ENCODE assay signal across 16 cellular contexts in genomic region chr9:18238254-18238653, GRCh38.
DNase-seq lines count a peak whose midpoint lies in the region; ATAC-seq and TF ChIP-seq lines count a peak whose summit lies in the region.
"Had no signal": no experiment of that assay in that cellular context is flagged by ENCODE, and none has a peak within 500 bp of the region (broad histone marks: within the 10 kb centered on the region; RNA-seq: fewer than 3 reads in every experiment).

No MANE protein-coding gene starts in this region.

- no peak overlapping the region for H2BK120ac ChIP-seq in IMR-90 (ENCODE audit: low read depth, low read length)

- H4K20me1 ChIP-seq in IMR-90 (ENCODE audit: insufficient read depth, low read length) (no peaks in the 10 kb centered on the region), mammary epithelial cell (ENCODE audit: insufficient read depth, low read length) (no peaks in the 10 kb centered on the region)

- peaks cover 3% of the 10 kb centered on the region for H3K9me1 ChIP-seq in IMR-90 (ENCODE audit: insufficient read depth, low read length)

- intact Hi-C loops in IMR-90 (cut with micrococcal nuclease), result no loop called here
- intact Hi-C loops in mammary epithelial cell (cut with micrococcal nuclease), result no loop called here
- intact Hi-C loops in body of pancreas (cut with DNase I), result no loop called here

- no CpG with 5 or more reads among the region's 2 CpGs for WGBS in IMR-90 (ENCODE audit: extremely low coverage in 2 of 2, insufficient read length in 1 of 2), 2 experiments
- 0% methylated on average over 2 of the region's 2 CpGs for WGBS in mammary epithelial cell (ENCODE audit: low coverage, missing lambda C conversion rate)
- WGBS in body of pancreas, 2 donors, result 49 to 52% methylated on average over 2 of the region's 2 CpGs

- H3K36me3 Mint-ChIP-seq in T-helper 2 cell treated with Interferon-gamma antibody and Interleukin-4, amounts not matched to agents 5 μg/mL and 100 μg/mL, for 36 hours (ENCODE audit: low read depth), result no peaks in the 10 kb centered on the region
- H3K36me3 Mint-ChIP-seq: CD4-positive, CD25-positive, alpha-beta regulatory T cell had no signal

- no peak overlapping the region for H3K18ac ChIP-seq in IMR-90 (ENCODE audit: low read depth, low read length)

- no peaks in the 10 kb centered on the region for H3K27me3 Mint-ChIP-seq in T-helper 2 cell treated with Interferon-gamma antibody and Interleukin-4, amounts not matched to agents 5 μg/mL and 100 μg/mL, for 36 hours (ENCODE audit: low read depth)

- BruUV-seq in IMR-90 (replicated peaks; lab: Mats Ljungman, UMichigan) (no TSS peak), mammary epithelial cell (replicated peaks; lab: Mats Ljungman, UMichigan) (no TSS peak)

- H2AK5ac ChIP-seq in IMR-90 (ENCODE audit: low read depth, low read length), result no peak overlapping the region

- TF ChIP-seq RAD21 in IMR-90 (IDR thresholded peaks at IDR 0.05; ENCODE audit: low read length), result no peak

- 0 out of 4 replicates have a peak overlapping the region, but pooled peaks of 1 of the 2 experiments have one; percentile 2 for H4K8ac ChIP-seq in IMR-90 (ENCODE audit: low read depth in 2 of 2, low read length in 2 of 2)

- no peak overlapping the region for H4K5ac ChIP-seq in IMR-90 (ENCODE audit: low read depth, low read length)

- no peak overlapping the region for H2BK20ac ChIP-seq in IMR-90 (ENCODE audit: low read depth, low read length)

- DNase-seq in AG08396 (ENCODE audit: low spot score), result peak; percentile 27
- DNase-seq in IMR-90, result peak; percentile 71
- peak; percentile 78 for DNase-seq in mammary epithelial cell
- DNase-seq in kidney glomerular epithelial cell (lab: John Stamatoyannopoulos, UW), result peak; percentile 66
- DNase-seq in body of pancreas, result no peak
- no peak for DNase-seq in T-helper 2 cell treated with Interferon-gamma antibody and Interleukin-4, amounts not matched to agents 5 μg/mL and 100 μg/mL, for 36 hours (ENCODE audit: low spot score)
- no peak for DNase-seq in LoVo (ENCODE audit: low spot score)
- no peak for DNase-seq in epidermal melanocyte (ENCODE audit: insufficient read length, low spot score)
- DNase-seq: activated CD4-positive, alpha-beta T cell treated with anti-CD3 and anti-CD28 coated beads for 48 hours; CD4-positive, CD25-positive, alpha-beta regulatory T cell; effector CD8-positive, alpha-beta T cell; H9; immature natural killer cell; MM.1S; NCI-H446; SJCRH30 had no signal

- H3K79me2 ChIP-seq in mammary epithelial cell (ENCODE audit: insufficient read depth, low read length), result no peaks in the 10 kb centered on the region

- H3K4ac ChIP-seq in IMR-90 (ENCODE audit: low read depth, low read length), result no peak overlapping the region

- H3K56ac ChIP-seq in IMR-90 (ENCODE audit: extremely low read depth, insufficient read depth, low read length), result no peak overlapping the region

- ATAC-seq in IMR-90 (ENCODE audit: low read depth) (peak; percentile 92), body of pancreas (no peak)

- H3K4me1 ChIP-seq in IMR-90 (ENCODE audit: control insufficient read depth, insufficient read depth, low read length) (no peaks in the 10 kb centered on the region), mammary epithelial cell (ENCODE audit: insufficient read depth, low read length) (peaks cover 26% of the 10 kb centered on the region), body of pancreas (no peaks in the 10 kb centered on the region)

- H2AK9ac ChIP-seq in IMR-90 (replicated peaks; ENCODE audit: low read depth, low read length, poor library complexity), result no peak overlapping the region

- H3K9me3 ChIP-seq in IMR-90 (ENCODE audit: control insufficient read depth, insufficient read depth, low read length), result peaks cover 2% of the 10 kb centered on the region; the same call in 1 of the 2 replicates
- H3K9me3 ChIP-seq in mammary epithelial cell (replicated peaks; ENCODE audit: insufficient read depth, low read length), result no peaks in the 10 kb centered on the region
- no peaks in the 10 kb centered on the region for H3K9me3 ChIP-seq in body of pancreas
- H3K9me3 ChIP-seq: SJCRH30 had no signal

- dilution Hi-C loops in IMR-90 (cut with HindIII; ENCODE audit: low sequenced_read_pairs, unreplicated experiment) (no loop called here), mammary epithelial cell (cut with HindIII; ENCODE audit: low sequenced_read_pairs) (no loop called here)

- H3K36me3 ChIP-seq in IMR-90 (ENCODE audit: control insufficient read depth, insufficient read depth, low read length) (no peaks in the 10 kb centered on the region), mammary epithelial cell (ENCODE audit: insufficient read depth, low read length) (no peaks in the 10 kb centered on the region), body of pancreas (replicated peaks in 1 of 2; ENCODE audit: insufficient read depth in 1 of 2, low read depth in 2 of 2) (no peaks in the 10 kb centered on the region)
- H3K36me3 ChIP-seq: SJCRH30 had no signal

- no peaks in the 10 kb centered on the region for H3K79me1 ChIP-seq in IMR-90 (ENCODE audit: low read depth in 1 of 2, low read length in 2 of 2)

- H3K14ac ChIP-seq in IMR-90 (replicated peaks; ENCODE audit: low read depth, low read length), result no peak overlapping the region

- POLR2A ChIA-PET in IMR-90 (lab: Charles Lee; ENCODE audit: unreplicated experiment), result no interaction called here

- no peak overlapping the region for H3K4me3 Mint-ChIP-seq in T-helper 2 cell treated with Interferon-gamma antibody and Interleukin-4, amounts not matched to agents 5 μg/mL and 100 μg/mL, for 36 hours
- H3K4me3 Mint-ChIP-seq: CD4-positive, CD25-positive, alpha-beta regulatory T cell; H9; immature natural killer cell had no signal

- no peak overlapping the region for H3K27ac Mint-ChIP-seq in T-helper 2 cell treated with Interferon-gamma antibody and Interleukin-4, amounts not matched to agents 5 μg/mL and 100 μg/mL, for 36 hours
- H3K27ac Mint-ChIP-seq: CD4-positive, CD25-positive, alpha-beta regulatory T cell; H9; immature natural killer cell had no signal

- in situ Hi-C loops in IMR-90 (cut with MboI; ENCODE audit: low sequenced_read_pairs), result no loop called here
- in situ Hi-C loops in mammary epithelial cell (cut with MboI; ENCODE audit: low sequenced_read_pairs in 2 of 2), result loop anchor here (25.0 kb wide), 2 partner anchors 424 to 774 kb away; no protein-coding TSS in a partner anchor

- H3K4me3 ChIP-seq in IMR-90 (ENCODE audit: insufficient read depth, low read depth, low read length) (no peak overlapping the region), mammary epithelial cell (replicated peaks in 1 of 3; ENCODE audit: insufficient read depth in 1 of 3, low read depth in 2 of 3, low read length in 3 of 3) (no peak overlapping the region), body of pancreas (no peak overlapping the region)
- H3K4me3 ChIP-seq: SJCRH30 had no signal

- TF ChIP-seq CTCF in IMR-90 (conservative IDR thresholded peaks at IDR 0.05; ENCODE audit: low read depth, low read length), result no peak
- no peak for TF ChIP-seq CTCF in mammary epithelial cell (conservative IDR thresholded peaks at IDR 0.05 in 1 of 2, IDR thresholded peaks at IDR 0.05 in 1 of 2; ENCODE audit: extremely low read depth in 1 of 2, insufficient read depth in 1 of 2, low read depth in 1 of 2, low read length in 2 of 2)
- TF ChIP-seq CTCF in body of pancreas (IDR thresholded peaks at IDR 0.05), result no peak

- no peak overlapping the region for H4K91ac ChIP-seq in IMR-90 (ENCODE audit: insufficient read depth, low read depth, low read length)

- peak overlapping the region; percentile 80 for H2AFZ ChIP-seq in IMR-90 (replicated peaks; ENCODE audit: low read length, poor library complexity)
- no peak overlapping the region for H2AFZ ChIP-seq in mammary epithelial cell (ENCODE audit: low read depth, low read length)

- H3K9me3 Mint-ChIP-seq in T-helper 2 cell treated with Interferon-gamma antibody and Interleukin-4, amounts not matched to agents 5 μg/mL and 100 μg/mL, for 36 hours, result no peaks in the 10 kb centered on the region

- H3K27ac ChIP-seq in IMR-90 (ENCODE audit: insufficient read depth, low read length) (no peak overlapping the region), mammary epithelial cell (ENCODE audit: insufficient read depth, low read depth, low read length) (peak overlapping the region; percentile 89), body of pancreas (no peak overlapping the region)
- H3K27ac ChIP-seq: SJCRH30 had no signal

- peaks cover 8% of the 10 kb centered on the region for H3K27me3 ChIP-seq in IMR-90 (ENCODE audit: control insufficient read depth, insufficient read depth, low read length)
- no peaks in the 10 kb centered on the region for H3K27me3 ChIP-seq in mammary epithelial cell (ENCODE audit: insufficient read depth, low read length)
- H3K27me3 ChIP-seq in body of pancreas, result no peaks in the 10 kb centered on the region
- H3K27me3 ChIP-seq: SJCRH30 had no signal

- no peaks in the 10 kb centered on the region for H3K4me1 Mint-ChIP-seq in T-helper 2 cell treated with Interferon-gamma antibody and Interleukin-4, amounts not matched to agents 5 μg/mL and 100 μg/mL, for 36 hours (ENCODE audit: low read depth)
- H3K4me1 Mint-ChIP-seq: CD4-positive, CD25-positive, alpha-beta regulatory T cell; H9; immature natural killer cell had no signal

- CTCF ChIA-PET in IMR-90 (lab: Yijun Ruan, JAX), result interaction anchor here (0.6 kb wide), 2 partner anchors 10 to 845 kb away, joined by 3 to 4 read pairs; no protein-coding TSS in a partner anchor
- CTCF ChIA-PET in mammary epithelial cell (lab: Charles Lee; ENCODE audit: low non-redundant PET), result no interaction called here

- TF ChIP-seq POLR2A in IMR-90 (IDR thresholded peaks at IDR 0.05; ENCODE audit: low read depth, low read length), result no peak
- no peak for TF ChIP-seq POLR2A in body of pancreas (IDR thresholded peaks at IDR 0.05)

- H2BK15ac ChIP-seq in IMR-90 (ENCODE audit: low read depth, low read length), result no peak overlapping the region

- H3K9ac ChIP-seq in IMR-90 (ENCODE audit: low read depth, low read length) (no peak overlapping the region), mammary epithelial cell (ENCODE audit: insufficient read depth, low read length) (no peak overlapping the region)

- H2BK5ac ChIP-seq in IMR-90 (ENCODE audit: low read depth, low read length, poor library complexity, severe bottlenecking), result no peak overlapping the region

- H3K4me2 ChIP-seq in IMR-90 (ENCODE audit: low read depth, low read length) (peak overlapping the region; percentile 32), mammary epithelial cell (ENCODE audit: insufficient read depth, low read depth, low read length) (peak overlapping the region; percentile 76)

- no peak overlapping the region for H3K23ac ChIP-seq in IMR-90 (ENCODE audit: low read depth, low read length)

TF ChIP-seq in IMR-90, 13 proteins besides CTCF, POLR2A, EP300 and RAD21 (continues in another document):
- no peak for TF ChIP-seq MAZ (IDR thresholded peaks at IDR 0.05; ENCODE audit: borderline replicate concordance, low read depth, low read length)

Comparison
In these comparisons a context has a peak if more than half of its experiments do, and no peak if none do; other contexts are left out.
1. DNase-seq: peak in AG08396 (single experiment), IMR-90 (single experiment), mammary epithelial cell (single experiment) and kidney glomerular epithelial cell (single experiment); none in body of pancreas (0 of 4), T-helper 2 cell treated with Interferon-gamma antibody and Interleukin-4, amounts not matched to agents 5 μg/mL and 100 μg/mL, for 36 hours (single experiment), LoVo (single experiment) and epidermal melanocyte (single experiment).